In the genomic region with DNA sequence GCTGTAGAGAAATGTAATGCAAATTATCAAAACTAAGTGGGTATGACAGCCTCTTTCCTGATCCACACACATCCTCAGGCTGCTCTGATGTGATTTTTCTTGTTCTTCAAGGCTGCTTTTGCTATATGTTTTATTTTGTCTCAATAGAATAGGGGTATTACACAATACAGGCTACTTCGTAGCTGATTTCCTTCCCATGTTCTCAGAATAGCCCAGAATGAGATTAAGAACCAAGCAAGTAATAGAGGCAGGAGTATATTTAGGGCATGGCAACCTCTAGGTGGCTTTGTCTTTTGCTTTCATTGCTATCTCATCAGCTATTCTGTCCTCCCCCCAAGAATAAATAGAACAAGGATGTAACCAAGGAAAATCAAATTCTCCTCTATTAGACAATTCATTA, we compare ENCODE assay signal across 1 cellular context.
TF ChIP-seq lines count a peak whose summit lies in the region.

No MANE protein-coding gene starts in this region.

TF ChIP-seq in A549, 52 proteins besides CTCF, POLR2A, EP300 and RAD21 (continued from another document):
- TF ChIP-seq, protein P1, sequence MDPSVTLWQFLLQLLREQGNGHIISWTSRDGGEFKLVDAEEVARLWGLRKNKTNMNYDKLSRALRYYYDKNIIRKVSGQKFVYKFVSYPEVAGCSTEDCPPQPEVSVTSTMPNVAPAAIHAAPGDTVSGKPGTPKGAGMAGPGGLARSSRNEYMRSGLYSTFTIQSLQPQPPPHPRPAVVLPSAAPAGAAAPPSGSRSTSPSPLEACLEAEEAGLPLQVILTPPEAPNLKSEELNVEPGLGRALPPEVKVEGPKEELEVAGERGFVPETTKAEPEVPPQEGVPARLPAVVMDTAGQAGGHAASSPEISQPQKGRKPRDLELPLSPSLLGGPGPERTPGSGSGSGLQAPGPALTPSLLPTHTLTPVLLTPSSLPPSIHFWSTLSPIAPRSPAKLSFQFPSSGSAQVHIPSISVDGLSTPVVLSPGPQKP (IDR thresholded peaks at IDR 0.05; ENCODE audit: low read depth, low read length) = no peak
- TF ChIP-seq ZFP36 (IDR thresholded peaks at IDR 0.05; ENCODE audit: borderline replicate concordance, partially characterized antibody) (no peak), CBX8 (IDR thresholded peaks at IDR 0.05) (no peak), TFCP2L1 (CRISPR knock-in tag; IDR thresholded peaks at IDR 0.05) (no peak), MYC (IDR thresholded peaks at IDR 0.05; ENCODE audit: borderline replicate concordance, low read length) (no peak), CHD4 (IDR thresholded peaks at IDR 0.05; ENCODE audit: borderline replicate concordance) (no peak), HDAC2 (IDR thresholded peaks at IDR 0.05) (no peak), NR3C1 (IDR thresholded peaks at IDR 0.05) (no peak), ZNF302 (CRISPR knock-in tag; IDR thresholded peaks at IDR 0.05) (no peak), ESRRA (IDR thresholded peaks at IDR 0.05; ENCODE audit: borderline replicate concordance, low read length) (no peak)
- TF ChIP-seq, protein P2, sequence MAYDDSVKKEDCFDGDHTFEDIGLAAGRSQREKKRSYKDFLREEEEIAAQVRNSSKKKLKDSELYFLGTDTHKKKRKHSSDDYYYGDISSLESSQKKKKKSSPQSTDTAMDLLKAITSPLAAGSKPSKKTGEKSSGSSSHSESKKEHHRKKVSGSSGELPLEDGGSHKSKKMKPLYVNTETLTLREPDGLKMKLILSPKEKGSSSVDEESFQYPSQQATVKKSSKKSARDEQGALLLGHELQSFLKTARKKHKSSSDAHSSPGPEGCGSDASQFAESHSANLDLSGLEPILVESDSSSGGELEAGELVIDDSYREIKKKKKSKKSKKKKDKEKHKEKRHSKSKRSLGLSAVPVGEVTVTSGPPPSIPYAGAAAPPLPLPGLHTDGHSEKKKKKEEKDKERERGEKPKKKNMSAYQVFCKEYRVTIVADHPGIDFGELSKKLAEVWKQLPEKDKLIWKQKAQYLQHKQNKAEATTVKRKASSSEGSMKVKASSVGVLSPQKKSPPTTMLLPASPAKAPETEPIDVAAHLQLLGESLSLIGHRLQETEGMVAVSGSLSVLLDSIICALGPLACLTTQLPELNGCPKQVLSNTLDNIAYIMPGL (CRISPR knock-in tag; IDR thresholded peaks at IDR 0.05; ENCODE audit: borderline replicate concordance) = no peak
- TF ChIP-seq, protein P3, sequence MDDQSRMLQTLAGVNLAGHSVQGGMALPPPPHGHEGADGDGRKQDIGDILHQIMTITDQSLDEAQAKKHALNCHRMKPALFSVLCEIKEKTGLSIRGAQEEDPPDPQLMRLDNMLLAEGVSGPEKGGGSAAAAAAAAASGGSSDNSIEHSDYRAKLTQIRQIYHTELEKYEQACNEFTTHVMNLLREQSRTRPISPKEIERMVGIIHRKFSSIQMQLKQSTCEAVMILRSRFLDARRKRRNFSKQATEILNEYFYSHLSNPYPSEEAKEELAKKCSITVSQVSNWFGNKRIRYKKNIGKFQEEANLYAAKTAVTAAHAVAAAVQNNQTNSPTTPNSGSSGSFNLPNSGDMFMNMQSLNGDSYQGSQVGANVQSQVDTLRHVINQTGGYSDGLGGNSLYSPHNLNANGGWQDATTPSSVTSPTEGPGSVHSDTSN (IDR thresholded peaks at IDR 0.05) = no peak
- TF ChIP-seq, protein P4, sequence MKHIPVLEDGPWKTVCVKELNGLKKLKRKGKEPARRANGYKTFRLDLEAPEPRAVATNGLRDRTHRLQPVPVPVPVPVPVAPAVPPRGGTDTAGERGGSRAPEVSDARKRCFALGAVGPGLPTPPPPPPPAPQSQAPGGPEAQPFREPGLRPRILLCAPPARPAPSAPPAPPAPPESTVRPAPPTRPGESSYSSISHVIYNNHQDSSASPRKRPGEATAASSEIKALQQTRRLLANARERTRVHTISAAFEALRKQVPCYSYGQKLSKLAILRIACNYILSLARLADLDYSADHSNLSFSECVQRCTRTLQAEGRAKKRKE (CRISPR knock-in tag; IDR thresholded peaks at IDR 0.05; ENCODE audit: low read depth) = no peak
